25 cellular contexts compared by ENCODE assay signal in the genomic region with DNA sequence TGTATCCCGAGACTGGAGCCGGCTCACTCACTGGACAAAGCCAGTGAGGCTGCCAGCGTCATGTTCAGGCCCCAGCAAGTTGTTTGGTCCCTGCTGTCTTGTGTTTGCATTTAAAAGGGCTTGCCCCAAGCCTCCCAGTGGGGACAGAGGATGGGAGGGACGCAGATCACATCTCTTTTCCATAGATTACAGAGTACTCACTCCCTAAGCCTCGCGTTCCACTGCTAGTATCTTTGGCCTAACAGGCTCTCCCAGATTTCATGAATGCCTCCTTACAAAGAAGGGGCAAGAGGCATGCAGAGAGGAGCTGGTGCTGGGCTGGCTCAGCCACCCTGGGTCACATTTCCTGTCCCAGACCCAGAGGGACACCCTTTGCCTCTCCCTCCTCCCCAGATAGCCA. TPM values are rescaled to one million over a fixed set of nuclear protein-coding genes. Genes with fewer than 3 reads are reported as not detected.
DNase-seq lines count a peak whose midpoint lies in the region; ATAC-seq, FAIRE-seq and TF ChIP-seq lines count a peak whose summit lies in the region.
"Had no signal": no experiment of that assay in that cellular context is flagged by ENCODE, and none has a peak within 500 bp of the region (broad histone marks: within the 10 kb centered on the region; RNA-seq: fewer than 3 reads in every experiment).

No MANE protein-coding gene starts in this region.

- no peak for FAIRE-seq in pancreas (lab: Jason Lieb, UNC)

- no peaks in the 10 kb centered on the region for H4K20me1 ChIP-seq in BLaER1 treated with 17β-estradiol and CSF1 and Interleukin-3, amounts not matched to agents 10 nM and 100 nM

- no peak overlapping the region; a peak in 1 of 22 replicates for H3K9ac ChIP-seq in BLaER1 treated with 17β-estradiol and CSF1 and Interleukin-3, amounts not matched to agents 10 nM and 100 nM
- no peak overlapping the region for H3K9ac ChIP-seq in HUES64 (ENCODE audit: low read depth, low read length)
- H3K9ac ChIP-seq: GM23248 had no signal

- no peaks in the 10 kb centered on the region; a peak in 1 of 22 replicates for H3K36me3 ChIP-seq in BLaER1 treated with 17β-estradiol and CSF1 and Interleukin-3, amounts not matched to agents 10 nM and 100 nM
- no peaks in the 10 kb centered on the region for H3K36me3 ChIP-seq in HUES64 (ENCODE audit: insufficient read depth, low read length)
- no peaks in the 10 kb centered on the region for H3K36me3 ChIP-seq in pancreas
- H3K36me3 ChIP-seq: SJSA1 had no signal

- WGBS in HUES64: 3% methylated on average over 6 of the region's 6 CpGs
- WGBS in pancreas, 2 donors: 61 to 69% methylated on average over 6 of the region's 6 CpGs

- peaks cover 0 to 21% (median 6%) of the 10 kb centered on the region in 11 experiments; a peak in 6 of 22 replicates for H3K9me3 ChIP-seq in BLaER1 treated with 17β-estradiol and CSF1 and Interleukin-3, amounts not matched to agents 10 nM and 100 nM (replicated peaks in 1 of 11)
- H3K9me3 ChIP-seq in HUES64 (ENCODE audit: insufficient read depth, low read depth, low read length) (no peaks in the 10 kb centered on the region), pancreas (no peaks in the 10 kb centered on the region)
- H3K9me3 ChIP-seq: SJSA1 had no signal

- ATAC-seq in GM21528 (IDR thresholded peaks at IDR 0.05; ENCODE audit: low FRiP score, unreplicated experiment): no peak
- ATAC-seq in pancreas: no peak
- no peak for ATAC-seq in GM21786 (IDR thresholded peaks at IDR 0.05; ENCODE audit: unreplicated experiment)
- ATAC-seq: Right ventricle myocardium inferior had no signal

- H3K27me3 ChIP-seq in BLaER1 treated with 17β-estradiol and CSF1 and Interleukin-3, amounts not matched to agents 10 nM and 100 nM: no peaks in the 10 kb centered on the region
- peaks cover 52% of the 10 kb centered on the region for H3K27me3 ChIP-seq in HUES64 (ENCODE audit: insufficient read depth, low read length)
- peaks cover 0 to 5% (median 0%) of the 10 kb centered on the region in 4 donors for H3K27me3 ChIP-seq in pancreas
- H3K27me3 ChIP-seq: SJSA1 had no signal

- H3K4me3 ChIP-seq in BLaER1 treated with 17β-estradiol and CSF1 and Interleukin-3, amounts not matched to agents 10 nM and 100 nM: no peak overlapping the region
- H3K4me3 ChIP-seq in HUES64 (ENCODE audit: low read length): no peak overlapping the region
- H3K4me3 ChIP-seq in pancreas: no peak overlapping the region
- H3K4me3 ChIP-seq: GM23248, SJSA1 had no signal

- H3K27ac ChIP-seq in BLaER1 treated with 17β-estradiol and CSF1 and Interleukin-3, amounts not matched to agents 10 nM and 100 nM: peak overlapping the region in 1 of 11 experiments; percentile 50; a peak in 1 of 22 replicates
- H3K27ac ChIP-seq in HUES64 (ENCODE audit: low read depth, low read length): peak overlapping the region; percentile 26; the same call in 1 of the 2 replicates
- H3K27ac ChIP-seq in pancreas: no peak overlapping the region
- H3K27ac ChIP-seq: C4-2B, GM23248, SJSA1 had no signal

- H3K4me1 ChIP-seq in BLaER1 treated with 17β-estradiol and CSF1 and Interleukin-3, amounts not matched to agents 10 nM and 100 nM: peaks cover 27 to 95% (median 70%) of the 10 kb centered on the region in 10 experiments
- H3K4me1 ChIP-seq in HUES64 (ENCODE audit: insufficient read depth, low read length): peaks cover 41% of the 10 kb centered on the region
- no peaks in the 10 kb centered on the region for H3K4me1 ChIP-seq in pancreas
- H3K4me1 ChIP-seq: SJSA1 had no signal

- DNase-seq in iPS DF 19.7 (ENCODE audit: low read depth, low spot score): peak; percentile 72
- peak; percentile 77 for DNase-seq in islet precursor cell
- DNase-seq in NCI-H1694 (lab: John Stamatoyannopoulos, UW): no peak
- DNase-seq in pancreas: no peak
- DNase-seq: 8988T; Calu3; CD8-positive, alpha-beta memory T cell; DMS153; GF-D8; GM23248; Karpas-422; MV-4-11; NCI-H1105 treated with DMSO at 0.1 percent for 48 hours; NCI-H1694 treated with DMSO at 0.1 percent for 48 hours; NCI-H2081 treated with DMSO at 0.1 percent for 48 hours; NCI-H2171 treated with DMSO at 0.1 percent for 48 hours; NCI-H524 treated with DMSO at 0.1 percent for 48 hours; NCI-H82 had no signal

- no peak for TF ChIP-seq CTCF in pancreas (IDR thresholded peaks at IDR 0.05)

- intact Hi-C loops in pancreas (cut with DNase I): no loop called here

- H3K4me2 ChIP-seq in BLaER1 treated with 17β-estradiol and CSF1 and Interleukin-3, amounts not matched to agents 10 nM and 100 nM: peak overlapping the region in 8 of 11 experiments; percentile 31 to 96 (median 78); a peak in 15 of 22 replicates

RNA-seq across cellular contexts. Expression of gene CMPK2, which starts 59.1 kb away (rescaled TPM):
- polyA plus RNA-seq in HUES64 (2013, experiment 1 of 2): 0.35 TPM
- 1.6 TPM for polyA plus RNA-seq in HUES64 (2013, experiment 2 of 2)
- total RNA-seq in pancreas: 1 to 10 TPM; 2.5 to 4.3 (median 3.5) TPM
- polyA plus RNA-seq in pancreas: 1 to 10 TPM; 1.7 to 2.4 TPM
- total RNA-seq: GM23248 had no signal

Comparison
In these comparisons a context has a peak if more than half of its experiments do, and no peak if none do; other contexts are left out.
1. DNase-seq: peak in iPS DF 19.7 (single experiment) and islet precursor cell (single experiment); none in NCI-H1694 (single experiment) and pancreas (0 of 6).